8 cellular contexts compared by ENCODE assay signal in genomic region chr17:40542562-40543411, GRCh38. TPM values are rescaled to one million over a fixed set of nuclear protein-coding genes. Genes with fewer than 3 reads are reported as not detected.
DNase-seq lines count a peak whose midpoint lies in the region; ATAC-seq lines count a peak whose summit lies in the region.

No MANE protein-coding gene starts in this region.

- H3K27me3 ChIP-seq in muscle layer of duodenum (ENCODE audit: low read depth, low read length), result no peaks in the 10 kb centered on the region

- H3K4me3 Mint-ChIP-seq in effector memory CD8-positive, alpha-beta T cell, result peak overlapping the region; percentile 83 to 90

- no peaks in the 10 kb centered on the region for H3K9me3 ChIP-seq in muscle layer of duodenum (ENCODE audit: control insufficient read depth in 1 of 2, low read length in 2 of 2)

- H3K36me3 Mint-ChIP-seq in effector memory CD8-positive, alpha-beta T cell (ENCODE audit: insufficient read depth), result peaks cover 36% of the 10 kb centered on the region

- no peaks in the 10 kb centered on the region for H3K9me3 Mint-ChIP-seq in effector memory CD8-positive, alpha-beta T cell

- peak; percentile 39 for ATAC-seq in HG02678 (IDR thresholded peaks at IDR 0.05; ENCODE audit: unreplicated experiment)
- ATAC-seq in effector memory CD8-positive, alpha-beta T cell (replicated peaks), result peak; percentile 4
- no peak for ATAC-seq in GM21723 (IDR thresholded peaks at IDR 0.05; ENCODE audit: unreplicated experiment)
- ATAC-seq in GM21447 (IDR thresholded peaks at IDR 0.05; ENCODE audit: unreplicated experiment), result no peak

- peaks cover 54 to 61% of the 10 kb centered on the region in 2 donors for H3K4me1 Mint-ChIP-seq in effector memory CD8-positive, alpha-beta T cell (ENCODE audit: low read depth in 2 of 2)

- H3K27ac Mint-ChIP-seq in effector memory CD8-positive, alpha-beta T cell, result peak overlapping the region; percentile 95 to 100

- H3K4me3 ChIP-seq in muscle layer of duodenum (ENCODE audit: low read depth in 1 of 2, low read length in 2 of 2), result peak overlapping the region in 1 of 2 donors; percentile 27

- DNase-seq in GM03348 (ENCODE audit: low spot score), result peak; percentile 76
- DNase-seq in T-helper 9 cell, result peak; percentile 38
- peak in 2 of 3 experiments; percentile 37 to 41 for DNase-seq in effector memory CD8-positive, alpha-beta T cell
- peak; percentile 83 for DNase-seq in ureter (ENCODE audit: low spot score)

- H3K36me3 ChIP-seq in muscle layer of duodenum (ENCODE audit: control insufficient read depth in 1 of 2, insufficient read depth in 2 of 2, low read length in 2 of 2), result no peaks in the 10 kb centered on the region

- H3K4me1 ChIP-seq in muscle layer of duodenum (ENCODE audit: control insufficient read depth in 1 of 2, insufficient read depth in 2 of 2, low read length in 2 of 2), result peaks cover 26 to 42% of the 10 kb centered on the region in 2 donors

- H3K27me3 Mint-ChIP-seq in effector memory CD8-positive, alpha-beta T cell, result no peaks in the 10 kb centered on the region

- peak overlapping the region; percentile 98 for H3K27ac ChIP-seq in muscle layer of duodenum (ENCODE audit: low read length)

RNA-seq across cellular contexts. Expression of gene CCR7, which starts 22.5 kb away (rescaled TPM):
- 0.57 TPM for total RNA-seq in ureter

RNA-seq across cellular contexts. Expression of gene TNS4, which starts 41.4 kb away (rescaled TPM):
- 53.1 TPM for total RNA-seq in ureter

Comparison
In these comparisons a context has a peak if more than half of its experiments do, and no peak if none do; other contexts are left out.
1. ATAC-seq: peak in HG02678 (single experiment) and effector memory CD8-positive, alpha-beta T cell (single experiment); none in GM21723 (single experiment) and GM21447 (single experiment).
2. Peak in every context shown above with its lines, with median percentiles within 50 percentile points of each other: DNase-seq.